Comparison of ENCODE assay signal across 9 cellular contexts in genomic region chr19:43820861-43821215, GRCh38. TPM values are rescaled to one million over a fixed set of nuclear protein-coding genes. Genes with fewer than 3 reads are reported as not detected.
DNase-seq lines count a peak whose midpoint lies in the region; ATAC-seq and TF ChIP-seq lines count a peak whose summit lies in the region.
"Had no signal": no experiment of that assay in that cellular context is flagged by ENCODE, and none has a peak within 500 bp of the region (broad histone marks: within the 10 kb centered on the region; RNA-seq: fewer than 3 reads in every experiment).

No MANE protein-coding gene starts in this region.

- in situ Hi-C loops in gastrocnemius medialis (cut with MboI; ENCODE audit: low sequenced_read_pairs in 4 of 4), result loop anchor here in 1 of 4 donors (10.0 kb wide), 1 partner anchor 134 kb away; the partner anchor contains the start of gene ZNF221

- peak overlapping the region; percentile 88 for H3K4me3 Mint-ChIP-seq in CD4-positive, alpha-beta T cell
- H3K4me3 Mint-ChIP-seq in Caco-2 (ENCODE audit: unreplicated experiment), result no peak overlapping the region

- no TSS peak for BruUV-seq in PC-9 (replicated peaks; lab: Mats Ljungman, UMichigan)
- BruUV-seq in Caco-2 (replicated peaks; lab: Mats Ljungman, UMichigan), result no TSS peak

- H3K27me3 ChIP-seq in CD4-positive, alpha-beta T cell (ENCODE audit: control insufficient read depth, insufficient read depth, low read length), result peaks cover 16% of the 10 kb centered on the region
- H3K27me3 ChIP-seq in WERI-Rb-1 (ENCODE audit: insufficient read depth, low read depth, severe bottlenecking), result no peaks in the 10 kb centered on the region
- peaks cover 10 to 26% (median 11%) of the 10 kb centered on the region in 3 donors for H3K27me3 ChIP-seq in gastrocnemius medialis
- H3K27me3 ChIP-seq in PC-9 (ENCODE audit: insufficient read depth, low read depth), result no peaks in the 10 kb centered on the region
- no peaks in the 10 kb centered on the region for H3K27me3 ChIP-seq in Caco-2 (replicated peaks; ENCODE audit: control insufficient read depth, insufficient read depth, low read length)

- H3K36me3 Mint-ChIP-seq in CD4-positive, alpha-beta T cell (ENCODE audit: low read depth), result no peaks in the 10 kb centered on the region
- no peaks in the 10 kb centered on the region for H3K36me3 Mint-ChIP-seq in Caco-2 (ENCODE audit: insufficient read depth, unreplicated experiment)

- peaks cover 8% of the 10 kb centered on the region for H3K4me1 Mint-ChIP-seq in CD4-positive, alpha-beta T cell (ENCODE audit: low read depth)
- H3K4me1 Mint-ChIP-seq in Caco-2 (ENCODE audit: low read depth, unreplicated experiment), result no peaks in the 10 kb centered on the region

- H3K4me1 ChIP-seq in gastrocnemius medialis (peaks cover 0 to 4% of the 10 kb centered on the region in 2 donors), PC-9 (replicated peaks; ENCODE audit: insufficient read depth) (no peaks in the 10 kb centered on the region), Caco-2 (no peaks in the 10 kb centered on the region)

- no peaks in the 10 kb centered on the region for H3K9me3 Mint-ChIP-seq in CD4-positive, alpha-beta T cell
- peaks cover 3% of the 10 kb centered on the region for H3K9me3 Mint-ChIP-seq in Caco-2 (ENCODE audit: unreplicated experiment)

- TF ChIP-seq CTCF in CD4-positive, alpha-beta T cell (IDR thresholded peaks at IDR 0.05), result no peak
- TF ChIP-seq CTCF in WERI-Rb-1 (IDR thresholded peaks at IDR 0.05; ENCODE audit: low read depth, low read length) (no peak), epithelial cell of proximal tubule (conservative IDR thresholded peaks at IDR 0.05; ENCODE audit: low read depth, low read length) (no peak), gastrocnemius medialis (IDR thresholded peaks at IDR 0.05 in 4 of 5, conservative IDR thresholded peaks at IDR 0.05 in 1 of 5) (no peak), PC-9 (conservative IDR thresholded peaks at IDR 0.05) (no peak), Caco-2 (IDR thresholded peaks at IDR 0.05; ENCODE audit: insufficient read depth in 1 of 2, low read depth in 1 of 2, low read length in 1 of 2, severe bottlenecking in 1 of 2, unreplicated experiment in 1 of 2) (no peak)

- no peak overlapping the region for H3K4me2 ChIP-seq in PC-9

- no peak for ATAC-seq in CD4-positive, alpha-beta T cell (ENCODE audit: poor library complexity)
- ATAC-seq in gastrocnemius medialis, result no peak

- CTCF ChIA-PET in CD4-positive, alpha-beta T cell (lab: Charles Lee), result interaction anchor here (1.3 kb wide), 1 partner anchor 11 kb away, joined by 5 read pairs; no protein-coding TSS in a partner anchor
- CTCF ChIA-PET in PC-9 (lab: Charles Lee) (no interaction called here), Caco-2 (lab: Charles Lee) (no interaction called here)

- no peak for DNase-seq in CD4-positive, alpha-beta T cell
- DNase-seq in WERI-Rb-1, result no peak
- no peak for DNase-seq in epithelial cell of proximal tubule (ENCODE audit: low read depth)
- DNase-seq in gastrocnemius medialis, result no peak
- DNase-seq in RKO (ENCODE audit: low spot score), result no peak
- DNase-seq in stimulated activated CD4-positive, alpha-beta T cell treated with anti-CD3 and anti-CD28 coated beads, Interleukin-4, amount 100 ng/mL, for 4 hours, result no peak
- DNase-seq in PC-9, result no peak
- no peak for DNase-seq in Caco-2
- DNase-seq: NCI-H146 had no signal

- peaks cover 6% of the 10 kb centered on the region; the same call in 1 of the 2 replicates for H3F3A ChIP-seq in PC-9 (ENCODE audit: insufficient read depth, low read depth)

- no peaks in the 10 kb centered on the region for H3K79me2 ChIP-seq in PC-9 (ENCODE audit: low read depth)

- H3K9me3 ChIP-seq in CD4-positive, alpha-beta T cell (ENCODE audit: control insufficient read depth, low read length), result no peaks in the 10 kb centered on the region
- H3K9me3 ChIP-seq in WERI-Rb-1 (ENCODE audit: severe bottlenecking) (no peaks in the 10 kb centered on the region), gastrocnemius medialis (no peaks in the 10 kb centered on the region), PC-9 (ENCODE audit: insufficient read depth, low read depth) (peaks cover 4% of the 10 kb centered on the region; the same call in 1 of the 2 replicates), Caco-2 (no peaks in the 10 kb centered on the region)

- H3K36me3 ChIP-seq in WERI-Rb-1 (no peaks in the 10 kb centered on the region), gastrocnemius medialis (no peaks in the 10 kb centered on the region), PC-9 (ENCODE audit: low read depth) (no peaks in the 10 kb centered on the region), Caco-2 (ENCODE audit: control insufficient read depth, insufficient read depth, low read length) (no peaks in the 10 kb centered on the region)

- TF ChIP-seq POLR2A in gastrocnemius medialis (IDR thresholded peaks at IDR 0.05), result no peak

- no peak overlapping the region for H2AFZ ChIP-seq in PC-9

- no peaks in the 10 kb centered on the region for H4K20me1 ChIP-seq in PC-9 (ENCODE audit: insufficient read depth)

- H3K27ac ChIP-seq in CD4-positive, alpha-beta T cell (ENCODE audit: low read depth, low read length), result no peak overlapping the region
- no peak overlapping the region for H3K27ac ChIP-seq in WERI-Rb-1
- H3K27ac ChIP-seq in gastrocnemius medialis, result no peak overlapping the region
- no peak overlapping the region for H3K27ac ChIP-seq in PC-9

- H3K27ac Mint-ChIP-seq in CD4-positive, alpha-beta T cell, result no peak overlapping the region
- H3K27ac Mint-ChIP-seq in Caco-2 (ENCODE audit: unreplicated experiment), result no peak overlapping the region

- H3K4me3 ChIP-seq in WERI-Rb-1 (ENCODE audit: low read depth, low read length) (peak overlapping the region; percentile 72), epithelial cell of proximal tubule (ENCODE audit: low read depth, low read length) (peak overlapping the region; percentile 43), gastrocnemius medialis (peak overlapping the region; percentile 39 to 48 (median 44)), PC-9 (no peak overlapping the region), Caco-2 (ENCODE audit: low read depth, low read length) (no peak overlapping the region)

- H3K27me3 Mint-ChIP-seq in CD4-positive, alpha-beta T cell, result peaks cover 50% of the 10 kb centered on the region
- peaks cover 3% of the 10 kb centered on the region for H3K27me3 Mint-ChIP-seq in Caco-2 (ENCODE audit: insufficient read depth, unreplicated experiment)

- POLR2A ChIA-PET in CD4-positive, alpha-beta T cell (lab: Charles Lee), result no interaction called here
- POLR2A ChIA-PET in PC-9 (lab: Charles Lee; ENCODE audit: unreplicated experiment) (no interaction called here), Caco-2 (lab: Charles Lee) (no interaction called here)

- intact Hi-C loops in CD4-positive, alpha-beta T cell (cut with DNase I, micrococcal nuclease), result no loop called here
- intact Hi-C loops in gastrocnemius medialis (cut with DNase I; ENCODE audit: low total_unique reads), result no loop called here
- intact Hi-C loops in PC-9 (cut with micrococcal nuclease; ENCODE audit: unreplicated experiment), result no loop called here
- intact Hi-C loops in Caco-2 (cut with micrococcal nuclease; ENCODE audit: unreplicated experiment), result loop anchor here (10.0 kb wide), 1 partner anchor 294 kb away; the partner anchor contains the start of gene ZNF225

- no peaks in the 10 kb centered on the region for H3K9me2 ChIP-seq in PC-9 (ENCODE audit: insufficient read depth)

RNA-seq across cellular contexts. Expression of gene ZNF283, which starts 6.3 kb away (rescaled TPM):
- total RNA-seq in CD4-positive, alpha-beta T cell, result 1 to 10 TPM; 2.3 to 3.7 TPM
- total RNA-seq in epithelial cell of proximal tubule, result 2.9 and 3.5 TPM in 2 replicates
- total RNA-seq in gastrocnemius medialis, result 1 to 10 TPM; 1.4 to 7.3 (median 2.1) TPM
- 14.8 and 15.2 TPM in 2 replicates for total RNA-seq in PC-9 (2021)
- 12.0 and 14.7 TPM in 2 replicates for total RNA-seq in Caco-2 (2022)

RNA-seq across cellular contexts. Expression of gene LYPD5, which starts 18.6 kb away (rescaled TPM):
- not detected for total RNA-seq in CD4-positive, alpha-beta T cell
- total RNA-seq in epithelial cell of proximal tubule (1.2 TPM in 1 of 2 replicates, not detected in the other), gastrocnemius medialis (1 to 10 TPM in 1 of 4 donors, under 1 TPM in 1, not detected in 2; 0.35 to 1.4 TPM), PC-9 (2021) (2.6 and 2.9 TPM in 2 replicates), Caco-2 (2022) (0.93 and 0.95 TPM in 2 replicates)

RNA-seq across cellular contexts. Expression of gene KCNN4, which starts 40.1 kb away (rescaled TPM):
- 10 to 100 TPM in 1 of 2 experiments, 1 to 10 TPM in 1; 9.7 to 10.4 TPM for total RNA-seq in CD4-positive, alpha-beta T cell
- total RNA-seq in epithelial cell of proximal tubule, result 8.3 and 11.6 TPM in 2 replicates
- 1 to 10 TPM in 3 of 4 donors, not detected in 1; 1.1 to 4.1 (median 1.7) TPM for total RNA-seq in gastrocnemius medialis
- total RNA-seq in PC-9 (2021), result 92.4 and 92.7 TPM in 2 replicates
- 3.0 and 4.0 TPM in 2 replicates for total RNA-seq in Caco-2 (2022)

Comparison
In these comparisons a context has a peak if more than half of its experiments do, and no peak if none do; other contexts are left out.
1. H3K4me3 ChIP-seq: peak in WERI-Rb-1 (single experiment), epithelial cell of proximal tubule (single experiment) and gastrocnemius medialis (4 of 4); none in PC-9 (single experiment) and Caco-2 (single experiment).